Comparison of ENCODE assay signal across 11 cellular contexts in genomic region chr9:121644040-121644439, GRCh38. TPM values are rescaled to one million over a fixed set of nuclear protein-coding genes. Genes with fewer than 3 reads are reported as not detected.
DNase-seq lines count a peak whose midpoint lies in the region; ATAC-seq, FAIRE-seq and TF ChIP-seq lines count a peak whose summit lies in the region.
"Not testable (repeated sequence)": the region's sequence is repeated elsewhere in the genome, so short reads cannot be mapped to it uniquely, and the experiment has no call there.
"Had no signal": no experiment of that assay in that cellular context is flagged by ENCODE, and none has a peak within 500 bp of the region (broad histone marks: within the 10 kb centered on the region; RNA-seq: fewer than 3 reads in every experiment).

No MANE protein-coding gene starts in this region.

- not testable (repeated sequence) for H3K4me3 Mint-ChIP-seq in chondrocyte (ENCODE audit: unreplicated experiment)

- not testable (repeated sequence) for H3K9me3 ChIP-seq in BLaER1; BLaER1 treated with 17β-estradiol and CSF1 and Interleukin-3, amounts not matched to agents 10 nM and 100 nM (replicated peaks in 1 of 11); HEK293 (ENCODE audit: control insufficient read depth, insufficient read depth, low read depth, low read length); WERI-Rb-1 (ENCODE audit: severe bottlenecking); K562 (replicated peaks; ENCODE audit: control insufficient read depth, insufficient read depth, low read depth, low read length); spleen

- not testable (repeated sequence) for TF ChIP-seq POLR2A in K562 (conservative IDR thresholded peaks at IDR 0.05); spleen (IDR thresholded peaks at IDR 0.05)

- not testable (repeated sequence) for ATAC-seq in K562

- not testable (repeated sequence) for H3K36me3 ChIP-seq in BLaER1; BLaER1 treated with 17β-estradiol and CSF1 and Interleukin-3, amounts not matched to agents 10 nM and 100 nM; HEK293 (ENCODE audit: control insufficient read depth in 2 of 2, insufficient read depth in 1 of 2, low read length in 2 of 2); WERI-Rb-1; K562 (ENCODE audit: control insufficient read depth, insufficient read depth, low read length); spleen

- intact Hi-C loops in K562 (cut with micrococcal nuclease); posterior vena cava (cut with DNase I); spleen (cut with DNase I; ENCODE audit: low total_unique reads): not testable (repeated sequence)

- H3K4me2 ChIP-seq in BLaER1: peak overlapping the region; percentile 83
- H3K4me2 ChIP-seq in BLaER1 treated with 17β-estradiol and CSF1 and Interleukin-3, amounts not matched to agents 10 nM and 100 nM: peak overlapping the region in 9 of 11 experiments; percentile 78 to 95 (median 87); a peak in 17 of 22 replicates
- H3K4me2 ChIP-seq in K562 (ENCODE audit: insufficient read depth, low read length): not testable (repeated sequence)

- in situ Hi-C loops in K562 (cut with MboI): not testable (repeated sequence)

- not testable (repeated sequence) for BruUV-seq in K562 (replicated peaks; lab: Mats Ljungman, UMichigan)

- not testable (repeated sequence) for TF ChIP-seq CTCF in HEK293 (tag by site-specific recombination; IDR thresholded peaks at IDR 0.05); WERI-Rb-1 (IDR thresholded peaks at IDR 0.05; ENCODE audit: low read depth, low read length); K562 (IDR thresholded peaks at IDR 0.05 in 2 of 3, conservative IDR thresholded peaks at IDR 0.05 in 1 of 3; ENCODE audit: insufficient read depth in 2 of 3, low read depth in 1 of 3, low read length in 3 of 3); chondrocyte (IDR thresholded peaks at IDR 0.05); spleen (IDR thresholded peaks at IDR 0.05 in 8 of 11, conservative IDR thresholded peaks at IDR 0.05 in 3 of 11)

- H3K79me2 ChIP-seq in K562 (ENCODE audit: control insufficient read depth, insufficient read depth, low read length): not testable (repeated sequence)

- not testable (repeated sequence) for H3K36me3 Mint-ChIP-seq in chondrocyte (ENCODE audit: low read depth)

- H3K4me1 ChIP-seq in BLaER1: peaks cover 74% of the 10 kb centered on the region
- H3K4me1 ChIP-seq in BLaER1 treated with 17β-estradiol and CSF1 and Interleukin-3, amounts not matched to agents 10 nM and 100 nM: peaks cover 29 to 80% (median 76%) of the 10 kb centered on the region in 10 experiments
- H3K4me1 ChIP-seq in HEK293 (ENCODE audit: control insufficient read depth, insufficient read depth, low read length); K562 (replicated peaks in 1 of 2; ENCODE audit: control insufficient read depth in 2 of 2, insufficient read depth in 2 of 2, low read length in 2 of 2): not testable (repeated sequence)
- H3K4me1 ChIP-seq in spleen: peaks cover 0 to 29% (median 10%) of the 10 kb centered on the region in 6 donors

- not testable (repeated sequence) for H3K9ac ChIP-seq in BLaER1; BLaER1 treated with 17β-estradiol and CSF1 and Interleukin-3, amounts not matched to agents 10 nM and 100 nM; K562 (ENCODE audit: insufficient read depth in 1 of 2, low read depth in 2 of 2, low read length in 2 of 2)

- not testable (repeated sequence) for H2AFZ ChIP-seq in K562 (ENCODE audit: low read depth, low read length)

- H3K9me3 Mint-ChIP-seq in chondrocyte (ENCODE audit: low read depth): not testable (repeated sequence)

- WGBS in K562 (ENCODE audit: insufficient coverage, low coverage, missing lambda C conversion rate): 4% methylated on average over 9 of the region's 10 CpGs
- 82 to 93% (median 86%) methylated on average over 10 of the region's 10 CpGs for WGBS in spleen, 5 donors

- H3K27me3 Mint-ChIP-seq in chondrocyte (ENCODE audit: low read depth): not testable (repeated sequence)

- H4K20me1 ChIP-seq in BLaER1; K562 (replicated peaks; ENCODE audit: control insufficient read depth, insufficient read depth, low read length): not testable (repeated sequence)
- peaks cover 0 to 14% (median 0%) of the 10 kb centered on the region in 11 experiments; a peak in 4 of 22 replicates for H4K20me1 ChIP-seq in BLaER1 treated with 17β-estradiol and CSF1 and Interleukin-3, amounts not matched to agents 10 nM and 100 nM

- not testable (repeated sequence) for TF ChIP-seq EP300 in K562 (IDR thresholded peaks at IDR 0.05; ENCODE audit: low read length)

- H3K27ac Mint-ChIP-seq in chondrocyte (ENCODE audit: unreplicated experiment): not testable (repeated sequence)

- not testable (repeated sequence) for H3K27me3 ChIP-seq in BLaER1; BLaER1 treated with 17β-estradiol and CSF1 and Interleukin-3, amounts not matched to agents 10 nM and 100 nM; WERI-Rb-1 (ENCODE audit: insufficient read depth, low read depth, severe bottlenecking)
- H3K27me3 ChIP-seq in K562 (ENCODE audit: control insufficient read depth in 2 of 2, insufficient read depth in 2 of 2, low read length in 2 of 2) (peaks cover 3 to 18% of the 10 kb centered on the region in 2 experiments; a peak in 3 of 5 replicates), spleen (replicated peaks in 1 of 7) (peaks cover 0 to 13% (median 0%) of the 10 kb centered on the region in 7 donors)

- H3K4me3 ChIP-seq in BLaER1; BLaER1 treated with 17β-estradiol and CSF1 and Interleukin-3, amounts not matched to agents 10 nM and 100 nM; HEK293 (ENCODE audit: low read depth, low read length); WERI-Rb-1 (ENCODE audit: low read depth, low read length); K562; spleen: not testable (repeated sequence)

- CTCF ChIA-PET in HEK293 (lab: Yijun Ruan, JAX): interaction anchor here (0.6 to 3.4 kb wide), 6 partner anchors 24 to 210 kb away, joined by 3 to 7 read pairs (median 4); no protein-coding TSS in a partner anchor
- CTCF ChIA-PET in K562 (lab: Yijun Ruan, JAX; ENCODE audit: low intra/inter-chr PET ratio): not testable (repeated sequence)

- H3K4me1 Mint-ChIP-seq in chondrocyte (ENCODE audit: low read depth): not testable (repeated sequence)

- H3K9me1 ChIP-seq in K562 (ENCODE audit: control insufficient read depth, insufficient read depth, low read length): not testable (repeated sequence)

- FAIRE-seq in K562 (lab: Jason Lieb, UNC): not testable (repeated sequence)

- POLR2A ChIA-PET in HEK293 (lab: Yijun Ruan, JAX); K562 (lab: Yijun Ruan, JAX): not testable (repeated sequence)

- TF ChIP-seq RAD21 in K562 (CRISPR knock-in tag; conservative IDR thresholded peaks at IDR 0.05 in 1 of 2, IDR thresholded peaks at IDR 0.05 in 1 of 2): not testable (repeated sequence)

- H3K27ac ChIP-seq in BLaER1 (peak overlapping the region; percentile 58; the same call in 1 of the 2 replicates), WERI-Rb-1 (peak overlapping the region; percentile 82)
- H3K27ac ChIP-seq in BLaER1 treated with 17β-estradiol and CSF1 and Interleukin-3, amounts not matched to agents 10 nM and 100 nM: peak overlapping the region in 1 of 11 experiments; percentile 14; a peak in 1 of 22 replicates
- not testable (repeated sequence) for H3K27ac ChIP-seq in HEK293 (ENCODE audit: extremely low read depth, low read depth, low read length); K562 (ENCODE audit: extremely low read depth, low read depth, low read length); spleen

- DNase-seq in WERI-Rb-1; K562 (ENCODE audit: extremely low read depth in 1 of 4, low spot score in 3 of 4): not testable (repeated sequence)
- DNase-seq in chondrocyte (ENCODE audit: low spot score) (peak; percentile 32), posterior vena cava (ENCODE audit: low spot score) (peak; percentile 5), spleen (peak; percentile 25)

TF ChIP-seq in HEK293, 187 proteins besides CTCF, POLR2A, EP300 and RAD21 (continues in another document):
- peak; percentile 67 for TF ChIP-seq ZNF366 (tag by site-specific recombination; conservative IDR thresholded peaks at IDR 0.05)

RNA-seq across cellular contexts. Expression of gene DAB2IP, which starts 7.4 kb away (rescaled TPM):
- total RNA-seq in K562 (2011; cell fraction: chromatin; rRNA removed; ENCODE audit: low replicate concordance): 0.28 TPM in 1 of 2 replicates, not detected in the other
- under 0.01 TPM in 1 of 2 replicates, not detected in the other for total RNA-seq in K562 (2011; cell fraction: nucleolus; rRNA removed)
- not detected in 2 replicates for total RNA-seq in K562 (2011; cell fraction: nucleoplasm; rRNA removed)
- total RNA-seq in K562 (2014; rRNA removed) (not detected in 2 replicates), K562 (2014; rRNA removed; fragmentation: Illumina TruSeq; extraction: Trizol) (not detected in 2 replicates), K562 (2015; rRNA removed; fragmentation: Illumina TruSeq; extraction: Trizol) (0.04 TPM in 1 of 2 replicates, not detected in the other), K562 (2021) (0.31 and 0.38 TPM in 2 replicates), chondrocyte (36.6 to 66.7 TPM (median 58.5 TPM) in 3 replicates), posterior vena cava (10 to 100 TPM; 68.1 to 83.8 TPM), spleen (10 to 100 TPM; 34.1 to 83.0 (median 48.5) TPM)
- polyA plus RNA-seq in K562 (2011; rRNA removed) (0.03 and 0.10 TPM in 2 replicates), K562 (2014; fragmentation: Illumina TruSeq; extraction: Trizol) (not detected in 2 replicates), K562 (2014; fragmentation: Nextera tagmentation; extraction: Ambion mirVana) (under 1 TPM in 1 of 2 experiments, not detected in 1; 0.06 TPM), K562 (2014; rRNA removed) (not detected in 2 replicates), spleen (10 to 100 TPM in 1 of 3 donors, 1 to 10 TPM in 2; 5.0 to 24.2 (median 6.0) TPM)
- polyA plus RNA-seq in K562 (2011; cell fraction: cytosol; rRNA removed): 0.03 and 0.07 TPM in 2 replicates
- polyA plus RNA-seq in K562 (2011; cell fraction: nucleus; rRNA removed): 0.23 and 0.48 TPM in 2 replicates
- polyA plus RNA-seq in K562 (2012): 0.03 and 0.11 TPM in 2 replicates
- 0.07 TPM in 1 of 2 replicates, not detected in the other for polyA minus RNA-seq in K562 (2011; rRNA and poly(A)+ RNA removed)
- polyA minus RNA-seq in K562 (2011; cell fraction: cytosol; rRNA and poly(A)+ RNA removed): 0.67 and 0.82 TPM in 2 replicates
- 0.13 and 0.22 TPM in 2 replicates for polyA minus RNA-seq in K562 (2011; cell fraction: nucleus; rRNA and poly(A)+ RNA removed)
- total RNA-seq: CD4-positive, alpha-beta memory T cell; CD4-positive, CD25-positive, alpha-beta regulatory T cell had no signal
- polyA plus RNA-seq: CD14-positive monocyte; CD4-positive, alpha-beta memory T cell; CD4-positive, CD25-positive, alpha-beta regulatory T cell had no signal

Comparison
In these comparisons a context has a peak if more than half of its experiments do, and no peak if none do; other contexts are left out.
1. RNA of gene DAB2IP, which starts 7.4 kb away (total RNA-seq): 68.1 to 83.8 TPM in posterior vena cava, 36.6 to 66.7 TPM in chondrocyte and 34.1 to 83.0 TPM in spleen; under 0.01 to 0.38 TPM in K562; every median in the first group is over 10 times any median in the second.